Comparison of ENCODE assay signal across 8 cellular contexts in genomic region chr19:35628565-35629331, GRCh38. TPM values are rescaled to one million over a fixed set of nuclear protein-coding genes. Genes with fewer than 3 reads are reported as not detected.
DNase-seq lines count a peak whose midpoint lies in the region; ATAC-seq and TF ChIP-seq lines count a peak whose summit lies in the region.

A gene with protein sequence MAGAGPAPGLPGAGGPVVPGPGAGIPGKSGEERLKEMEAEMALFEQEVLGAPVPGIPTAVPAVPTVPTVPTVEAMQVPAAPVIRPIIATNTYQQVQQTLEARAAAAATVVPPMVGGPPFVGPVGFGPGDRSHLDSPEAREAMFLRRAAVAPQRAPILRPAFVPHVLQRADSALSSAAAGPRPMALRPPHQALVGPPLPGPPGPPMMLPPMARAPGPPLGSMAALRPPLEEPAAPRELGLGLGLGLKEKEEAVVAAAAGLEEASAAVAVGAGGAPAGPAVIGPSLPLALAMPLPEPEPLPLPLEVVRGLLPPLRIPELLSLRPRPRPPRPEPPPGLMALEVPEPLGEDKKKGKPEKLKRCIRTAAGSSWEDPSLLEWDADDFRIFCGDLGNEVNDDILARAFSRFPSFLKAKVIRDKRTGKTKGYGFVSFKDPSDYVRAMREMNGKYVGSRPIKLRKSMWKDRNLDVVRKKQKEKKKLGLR (plus strand): TSS chr19:35629036. CDS start chr19:35629154, 118 bp downstream.

- H3K4me1 ChIP-seq in ovary (ENCODE audit: insufficient read depth): peaks cover 4% of the 10 kb centered on the region
- peaks cover 8 to 16% of the 10 kb centered on the region in 2 donors for H3K4me1 ChIP-seq in thyroid gland

- no peak for TF ChIP-seq EP300 in ovary (IDR thresholded peaks at IDR 0.05)

- H3K36me3 ChIP-seq in ovary (no peaks in the 10 kb centered on the region), thyroid gland (peaks cover 30 to 31% of the 10 kb centered on the region in 2 donors)

- TF ChIP-seq POLR2A in ovary (IDR thresholded peaks at IDR 0.05) (peak; percentile 74), thyroid gland (IDR thresholded peaks at IDR 0.05) (peak; percentile 31 to 77)

- H3K27ac ChIP-seq in ovary (peak within 1 kb of the TSS; percentile 90 to 97), thyroid gland (peak within 1 kb of the TSS; percentile 28 to 79 (median 75))

- TF ChIP-seq CTCF in GM12864 (IDR thresholded peaks at IDR 0.05; ENCODE audit: low read depth, low read length, missing control alignments) (no peak), ovary (IDR thresholded peaks at IDR 0.05) (peak in 1 of 3 donors; percentile 35), thyroid gland (IDR thresholded peaks at IDR 0.05) (peak in 1 of 6 experiments; percentile 32)

- WGBS in ovary, 3 donors: 0 to 1% (median 0%) methylated on average over 28 to 56 of the region's 56 CpGs
- 0% methylated on average over 27 to 32 of the region's 56 CpGs for WGBS in thyroid gland, 2 donors

- H3K9me3 ChIP-seq in ovary (no peaks in the 10 kb centered on the region), thyroid gland (no peaks in the 10 kb centered on the region)

- intact Hi-C loops in head of caudate nucleus (cut with DNase I) (loop anchor here (2.0 kb wide), 3 partner anchors 16 to 88 kb away; partner anchors contain the start of genes COX6B1 and HAUS5), ovary (cut with DNase I) (no loop called here), thyroid gland (cut with DNase I) (no loop called here)

- peak; percentile 96 for ATAC-seq in HG02759 (IDR thresholded peaks at IDR 0.05; ENCODE audit: unreplicated experiment)

- DNase-seq in GM12864 (ENCODE audit: low read depth) (peak; percentile 99), NCI-H1417 (lab: John Stamatoyannopoulos, UW) (peak; percentile 96 to 99 (median 99)), SW 1271 (lab: John Stamatoyannopoulos, UW) (peak; percentile 95 to 97), head of caudate nucleus (peak; percentile 91 to 98 (median 96)), ovary (peak; percentile 96 to 99 (median 98)), thyroid gland (peak; percentile 98)
- DNase-seq in activated naive CD8-positive, alpha-beta T cell treated with anti-CD3 and anti-CD28 coated beads, Interleukin-2, amount 50 U/mL, for 16 hours (ENCODE audit: low read depth, low spot score): peak; percentile 94

- H3K27me3 ChIP-seq in ovary (no peaks in the 10 kb centered on the region), thyroid gland (no peaks in the 10 kb centered on the region)

- H3K4me3 ChIP-seq in GM12864 (ENCODE audit: low read depth, low read length) (peak within 1 kb of the TSS; percentile 69), ovary (peak within 1 kb of the TSS; percentile 61), thyroid gland (replicated peaks in 1 of 3) (peak within 1 kb of the TSS; percentile 82 to 100 (median 95))

RNA-seq across cellular contexts. Expression of the gene that starts here (rescaled TPM):
- 10 to 100 TPM; 43.0 to 90.4 (median 78.1) TPM for total RNA-seq in ovary
- 10 to 100 TPM in 1 of 2 donors, 1 to 10 TPM in 1; 6.1 to 68.0 TPM for polyA plus RNA-seq in ovary
- 10 to 100 TPM; 49.4 to 90.9 (median 65.6) TPM for total RNA-seq in thyroid gland

Comparison
In these comparisons a context has a peak if more than half of its experiments do, and no peak if none do; other contexts are left out.
1. Peak in every context shown above with its lines: DNase-seq, ATAC-seq, H3K4me3 ChIP-seq and H3K27ac ChIP-seq.